ENCODE assay signal across 12 cellular contexts in genomic region chr9:88818495-88819201, GRCh38.
A peak's percentile ranks its signal among the peaks of the same experiment; 100 is the strongest.
DNase-seq lines count a peak whose midpoint lies in the region; ATAC-seq and TF ChIP-seq lines count a peak whose summit lies in the region.
"Had no signal": no experiment of that assay in that cellular context is flagged by ENCODE, and none has a peak within 500 bp of the region (broad histone marks: within the 10 kb centered on the region; RNA-seq: fewer than 3 reads in every experiment).

No MANE protein-coding gene starts in this region.

- peak; percentile 62 for DNase-seq in IMR-90
- DNase-seq in cardiac fibroblast (ENCODE audit: low read depth in 2 of 2), result peak; percentile 60 to 86
- DNase-seq in islet precursor cell, result peak; percentile 83
- DNase-seq in HK-2 (ENCODE audit: unreplicated experiment), result no peak
- DNase-seq: activated CD4-positive, alpha-beta memory T cell treated with anti-CD3 and anti-CD28 coated beads for 36 hours; GF-D8; NCI-H774 had no signal

- H3K23ac ChIP-seq in IMR-90 (ENCODE audit: low read depth, low read length), result no peak overlapping the region

- H3K14ac ChIP-seq in IMR-90 (replicated peaks; ENCODE audit: low read depth, low read length), result peak overlapping the region; percentile 23; the same call in 1 of the 2 replicates

- no peaks in the 10 kb centered on the region for H3K9me3 ChIP-seq in IMR-90 (ENCODE audit: control insufficient read depth, insufficient read depth, low read length)
- H3K9me3 ChIP-seq: HAP-1 had no signal

- ATAC-seq in IMR-90 (ENCODE audit: low read depth) (peak; percentile 36; the same call in 1 of the 2 replicates), GM18505 (IDR thresholded peaks at IDR 0.05; ENCODE audit: unreplicated experiment) (no peak), GM19463 (IDR thresholded peaks at IDR 0.05; ENCODE audit: unreplicated experiment) (no peak), GM21723 (IDR thresholded peaks at IDR 0.05; ENCODE audit: unreplicated experiment) (no peak)

- peak overlapping the region; percentile 1; the same call in 1 of the 2 replicates for H3K18ac ChIP-seq in IMR-90 (ENCODE audit: low read depth, low read length)

- peak overlapping the region; percentile 81 for H2AK9ac ChIP-seq in IMR-90 (replicated peaks; ENCODE audit: low read depth, low read length, poor library complexity)

- peak overlapping the region; percentile 61 for H3K4ac ChIP-seq in IMR-90 (ENCODE audit: low read depth, low read length)

- H3K9ac ChIP-seq in IMR-90 (ENCODE audit: low read depth, low read length), result no peak overlapping the region

- CTCF ChIA-PET in IMR-90 (lab: Yijun Ruan, JAX), result no interaction called here

- H3K56ac ChIP-seq in IMR-90 (ENCODE audit: extremely low read depth, insufficient read depth, low read length), result no peak overlapping the region

- H3K4me1 ChIP-seq in ACC112 (ENCODE audit: control insufficient read depth, insufficient read depth, low read length, unreplicated experiment) (peaks cover 47% of the 10 kb centered on the region), IMR-90 (ENCODE audit: control insufficient read depth, insufficient read depth, low read length) (peaks cover 16% of the 10 kb centered on the region)
- H3K4me1 ChIP-seq: HAP-1 had no signal

- H2AK5ac ChIP-seq in IMR-90 (ENCODE audit: low read depth, low read length), result peak overlapping the region; percentile 15; the same call in 1 of the 2 replicates

- 93% methylated on average over 3 of the region's 11 CpGs; no CpG with 5 or more reads in 1 of the 2 experiments for WGBS in IMR-90 (ENCODE audit: extremely low coverage in 2 of 2, insufficient read length in 1 of 2), 2 experiments

- in situ Hi-C loops in IMR-90 (cut with MboI; ENCODE audit: low sequenced_read_pairs), result no loop called here

- dilution Hi-C loops in IMR-90 (cut with HindIII; ENCODE audit: low sequenced_read_pairs, unreplicated experiment), result no loop called here

- no peak overlapping the region for H4K5ac ChIP-seq in IMR-90 (ENCODE audit: low read depth, low read length)

- H3K79me1 ChIP-seq in IMR-90 (ENCODE audit: low read depth in 1 of 2, low read length in 2 of 2), result 0 out of 4 replicates have a peak, but pooled peaks cover 0 to 5% of the 10 kb centered on the region in 2 experiments

- no peak for TF ChIP-seq POLR2A in IMR-90 (IDR thresholded peaks at IDR 0.05; ENCODE audit: low read depth, low read length)
- TF ChIP-seq POLR2A in GM18505 (IDR thresholded peaks at IDR 0.05; ENCODE audit: borderline replicate concordance, extremely low read depth, insufficient read depth, insufficient read length), result no peak

- BruUV-seq in IMR-90 (replicated peaks; lab: Mats Ljungman, UMichigan), result no TSS peak

- TF ChIP-seq RAD21 in IMR-90 (IDR thresholded peaks at IDR 0.05; ENCODE audit: low read length), result no peak

- H4K20me1 ChIP-seq in IMR-90 (ENCODE audit: insufficient read depth, low read length), result no peaks in the 10 kb centered on the region

- H2BK5ac ChIP-seq in IMR-90 (ENCODE audit: low read depth, low read length, poor library complexity, severe bottlenecking), result no peak overlapping the region

- no peak overlapping the region for H3K4me2 ChIP-seq in IMR-90 (ENCODE audit: low read depth, low read length)

- no peaks in the 10 kb centered on the region for H3K36me3 ChIP-seq in ACC112 (ENCODE audit: insufficient read depth, low read length)
- no peaks in the 10 kb centered on the region for H3K36me3 ChIP-seq in IMR-90 (ENCODE audit: control insufficient read depth, insufficient read depth, low read length)
- H3K36me3 ChIP-seq: HAP-1 had no signal

- peak overlapping the region in 1 of 2 experiments; percentile 20; a peak in 1 of 4 replicates for H4K8ac ChIP-seq in IMR-90 (ENCODE audit: low read depth in 2 of 2, low read length in 2 of 2)

- peak overlapping the region; percentile 44; the same call in 1 of the 2 replicates for H2BK20ac ChIP-seq in IMR-90 (ENCODE audit: low read depth, low read length)

- peak overlapping the region; percentile 4; the same call in 1 of the 3 replicates for H2BK15ac ChIP-seq in IMR-90 (ENCODE audit: low read depth, low read length)

- H3K9me1 ChIP-seq in IMR-90 (ENCODE audit: insufficient read depth, low read length), result peaks cover 22% of the 10 kb centered on the region

- no peaks in the 10 kb centered on the region for H3K79me2 ChIP-seq in ACC112 (ENCODE audit: control insufficient read depth, insufficient read depth, low read length, unreplicated experiment)

- H3K4me3 ChIP-seq in ACC112 (ENCODE audit: low read depth, low read length) (peak overlapping the region; percentile 51), IMR-90 (ENCODE audit: insufficient read depth, low read depth, low read length) (no peak overlapping the region), cardiac fibroblast (replicated peaks in 1 of 2; ENCODE audit: low read depth in 2 of 2, low read length in 2 of 2) (no peak overlapping the region)
- H3K4me3 ChIP-seq: HAP-1 had no signal

- POLR2A ChIA-PET in IMR-90 (lab: Charles Lee; ENCODE audit: unreplicated experiment), result interaction anchor here (0.5 kb wide), 1 partner anchor 47 kb away, joined by 3 read pairs; no protein-coding TSS in a partner anchor

- H2BK120ac ChIP-seq in IMR-90 (ENCODE audit: low read depth, low read length), result peak overlapping the region; percentile 68

- no peak for TF ChIP-seq CTCF in IMR-90 (conservative IDR thresholded peaks at IDR 0.05; ENCODE audit: low read depth, low read length)
- TF ChIP-seq CTCF in cardiac fibroblast (IDR thresholded peaks at IDR 0.05; ENCODE audit: low read depth, low read length), result no peak

- H3K27me3 ChIP-seq in ACC112 (ENCODE audit: insufficient read depth, low read length) (no peaks in the 10 kb centered on the region), IMR-90 (ENCODE audit: control insufficient read depth, insufficient read depth, low read length) (0 out of 2 replicates have a peak, but pooled peaks cover 2% of the 10 kb centered on the region)

- H3K27ac ChIP-seq in ACC112 (ENCODE audit: low read depth, low read length), result peak overlapping the region; percentile 20; the same call in 1 of the 2 replicates
- peak overlapping the region; percentile 8; the same call in 1 of the 2 replicates for H3K27ac ChIP-seq in IMR-90 (ENCODE audit: insufficient read depth, low read length)

- H2AFZ ChIP-seq in ACC112 (ENCODE audit: low read length, unreplicated experiment) (no peak overlapping the region), IMR-90 (replicated peaks; ENCODE audit: low read length, poor library complexity) (peak overlapping the region; percentile 7)

- intact Hi-C loops in IMR-90 (cut with micrococcal nuclease), result no loop called here

- H4K91ac ChIP-seq in IMR-90 (ENCODE audit: insufficient read depth, low read depth, low read length), result peak overlapping the region; percentile 37; the same call in 1 of the 2 replicates

TF ChIP-seq in IMR-90, 13 proteins besides CTCF, POLR2A, EP300 and RAD21:
- no peak for TF ChIP-seq RCOR1 (IDR thresholded peaks at IDR 0.05; ENCODE audit: insufficient replicate concordance, low read length)
- TF ChIP-seq USF2 (IDR thresholded peaks at IDR 0.05; ENCODE audit: low read depth, low read length), result no peak
- TF ChIP-seq MAZ (IDR thresholded peaks at IDR 0.05; ENCODE audit: borderline replicate concordance, low read depth, low read length), result no peak
- no peak for TF ChIP-seq RFX5 (IDR thresholded peaks at IDR 0.05; ENCODE audit: low read depth, low read length)
- no peak for TF ChIP-seq MAFK (IDR thresholded peaks at IDR 0.05; ENCODE audit: low read depth, low read length)
- TF ChIP-seq MXI1 (IDR thresholded peaks at IDR 0.05; ENCODE audit: borderline replicate concordance, low read depth, low read length), result no peak
- TF ChIP-seq FOS (IDR thresholded peaks at IDR 0.05; ENCODE audit: low read depth, low read length), result no peak
- TF ChIP-seq CEBPB (IDR thresholded peaks at IDR 0.05; ENCODE audit: low read depth, low read length), result no peak
- no peak for TF ChIP-seq NFE2L2 (IDR thresholded peaks at IDR 0.05; ENCODE audit: low read depth, low read length)
- no peak for TF ChIP-seq CHD1 (IDR thresholded peaks at IDR 0.05; ENCODE audit: low read depth, low read length)
- TF ChIP-seq SMC3 (IDR thresholded peaks at IDR 0.05; ENCODE audit: low read depth, low read length), result no peak
- TF ChIP-seq BHLHE40 (IDR thresholded peaks at IDR 0.05; ENCODE audit: low read depth, low read length), result no peak
- TF ChIP-seq, protein P1, sequence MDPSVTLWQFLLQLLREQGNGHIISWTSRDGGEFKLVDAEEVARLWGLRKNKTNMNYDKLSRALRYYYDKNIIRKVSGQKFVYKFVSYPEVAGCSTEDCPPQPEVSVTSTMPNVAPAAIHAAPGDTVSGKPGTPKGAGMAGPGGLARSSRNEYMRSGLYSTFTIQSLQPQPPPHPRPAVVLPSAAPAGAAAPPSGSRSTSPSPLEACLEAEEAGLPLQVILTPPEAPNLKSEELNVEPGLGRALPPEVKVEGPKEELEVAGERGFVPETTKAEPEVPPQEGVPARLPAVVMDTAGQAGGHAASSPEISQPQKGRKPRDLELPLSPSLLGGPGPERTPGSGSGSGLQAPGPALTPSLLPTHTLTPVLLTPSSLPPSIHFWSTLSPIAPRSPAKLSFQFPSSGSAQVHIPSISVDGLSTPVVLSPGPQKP (IDR thresholded peaks at IDR 0.05; ENCODE audit: borderline replicate concordance, low read depth, low read length), result no peak
